Comparison of ENCODE assay signal across 8 cellular contexts in genomic region chr1:77759090-77760028, GRCh38. TPM values are rescaled to one million over a fixed set of nuclear protein-coding genes. Genes with fewer than 3 reads are reported as not detected.
DNase-seq lines count a peak whose midpoint lies in the region; ATAC-seq and TF ChIP-seq lines count a peak whose summit lies in the region.

Gene USP33, minus strand, starts transcription at chr1:77759852. Its CDS starts 18,155 bp downstream, at chr1:77741697.

- CTCF ChIA-PET in PC-9 (lab: Charles Lee) = no interaction called here

- peak within 1 kb of the TSS; percentile 87 for H3K4me2 ChIP-seq in PC-9

- peaks cover 34% of the 10 kb centered on the region for H3K4me1 ChIP-seq in PC-9 (replicated peaks; ENCODE audit: insufficient read depth)
- H3K4me1 ChIP-seq in muscle layer of duodenum (ENCODE audit: control insufficient read depth in 1 of 2, insufficient read depth in 2 of 2, low read length in 2 of 2) = peaks cover 0 to 19% of the 10 kb centered on the region in 2 donors

- ATAC-seq in GM21515 (IDR thresholded peaks at IDR 0.05; ENCODE audit: unreplicated experiment) = peak; percentile 91
- ATAC-seq in esophagus mucosa = peak; percentile 96

- DNase-seq in DMS114 treated with DMSO at 0.1 percent for 48 hours (lab: John Stamatoyannopoulos, UW; ENCODE audit: unreplicated experiment) (peak; percentile 74), HuH-7 (ENCODE audit: low spot score) (peak; percentile 79), PC-9 (peak; percentile 75 to 93)
- DNase-seq in activated T-cell treated with anti-CD3 and anti-CD28 coated beads, Interleukin-2, amount 50 U/mL, for 24 hours = peak; percentile 96
- peak; percentile 77 to 81 for DNase-seq in stimulated activated CD8-positive, alpha-beta memory T cell treated with anti-CD3 and anti-CD28 coated beads, Interleukin-7, amount 100 ng/mL, for 48 hours (ENCODE audit: extremely low read depth in 1 of 2, low read depth in 1 of 2)

- H3K4me1 Mint-ChIP-seq in activated T-cell treated with anti-CD3 and anti-CD28 coated beads, Interleukin-2, amount 50 U/mL, for 24 hours (ENCODE audit: low read depth) = peaks cover 48% of the 10 kb centered on the region

- H3K9me3 Mint-ChIP-seq in activated T-cell treated with anti-CD3 and anti-CD28 coated beads, Interleukin-2, amount 50 U/mL, for 24 hours = no peaks in the 10 kb centered on the region

- peaks cover 24% of the 10 kb centered on the region for H4K20me1 ChIP-seq in PC-9 (ENCODE audit: insufficient read depth)

- H3K36me3 ChIP-seq in PC-9 (ENCODE audit: low read depth) (no peaks in the 10 kb centered on the region; the same call in 1 of the 2 replicates), muscle layer of duodenum (ENCODE audit: control insufficient read depth in 1 of 2, insufficient read depth in 2 of 2, low read length in 2 of 2) (no peaks in the 10 kb centered on the region)

- H3K4me3 ChIP-seq in PC-9 (peak within 1 kb of the TSS; percentile 90), muscle layer of duodenum (ENCODE audit: low read depth in 1 of 2, low read length in 2 of 2) (peak within 1 kb of the TSS; percentile 87 to 98)

- H3K4me3 Mint-ChIP-seq in activated T-cell treated with anti-CD3 and anti-CD28 coated beads, Interleukin-2, amount 50 U/mL, for 24 hours = peak within 1 kb of the TSS; percentile 98

- H3K27ac ChIP-seq in PC-9 = peak within 1 kb of the TSS; percentile 69
- H3K27ac ChIP-seq in muscle layer of duodenum (ENCODE audit: low read length) = peak within 1 kb of the TSS; percentile 89

- H3K79me2 ChIP-seq in PC-9 (ENCODE audit: low read depth) = peaks cover 52% of the 10 kb centered on the region

- peaks cover 11% of the 10 kb centered on the region for H3K36me3 Mint-ChIP-seq in activated T-cell treated with anti-CD3 and anti-CD28 coated beads, Interleukin-2, amount 50 U/mL, for 24 hours (ENCODE audit: low read depth)

- peak within 1 kb of the TSS; percentile 97 for H3K27ac Mint-ChIP-seq in activated T-cell treated with anti-CD3 and anti-CD28 coated beads, Interleukin-2, amount 50 U/mL, for 24 hours

- POLR2A ChIA-PET in PC-9 (lab: Charles Lee; ENCODE audit: unreplicated experiment) = interaction anchor here (0.6 to 0.7 kb wide), 2 partner anchors 31 to 413 kb away, joined by 3 to 4 read pairs; no protein-coding TSS in a partner anchor

- H3K9me2 ChIP-seq in PC-9 (ENCODE audit: insufficient read depth) = no peaks in the 10 kb centered on the region

- peak within 1 kb of the TSS; percentile 99 for H2AFZ ChIP-seq in PC-9

- no peak for TF ChIP-seq CTCF in PC-9 (conservative IDR thresholded peaks at IDR 0.05)

- TSS peak; percentile 65 for BruUV-seq in PC-9 (replicated peaks; lab: Mats Ljungman, UMichigan)

- H3K9me3 ChIP-seq in PC-9 (ENCODE audit: insufficient read depth, low read depth) (no peaks in the 10 kb centered on the region), muscle layer of duodenum (ENCODE audit: control insufficient read depth in 1 of 2, low read length in 2 of 2) (no peaks in the 10 kb centered on the region)

- H3K27me3 Mint-ChIP-seq in activated T-cell treated with anti-CD3 and anti-CD28 coated beads, Interleukin-2, amount 50 U/mL, for 24 hours = no peaks in the 10 kb centered on the region

- peaks cover 28% of the 10 kb centered on the region; the same call in 1 of the 2 replicates for H3F3A ChIP-seq in PC-9 (ENCODE audit: insufficient read depth, low read depth)

- intact Hi-C loops in PC-9 (cut with micrococcal nuclease; ENCODE audit: unreplicated experiment) = loop anchor here (1.0 kb wide), 1 partner anchor 20 kb away; the partner anchor contains the start of gene MIGA1

- no peaks in the 10 kb centered on the region for H3K27me3 ChIP-seq in PC-9 (ENCODE audit: insufficient read depth, low read depth)
- H3K27me3 ChIP-seq in muscle layer of duodenum (ENCODE audit: low read depth, low read length) = no peaks in the 10 kb centered on the region

RNA-seq across cellular contexts. Expression of gene USP33, which starts in this region (rescaled TPM):
- total RNA-seq in PC-9 (2021) (54.9 and 59.1 TPM in 2 replicates), esophagus mucosa (24.7 TPM)

Comparison
In these comparisons a context has a peak if more than half of its experiments do, and no peak if none do; other contexts are left out.
1. Peak in every context shown above with its lines: DNase-seq, ATAC-seq, H3K4me3 ChIP-seq and H3K27ac ChIP-seq.